In the genomic region with DNA sequence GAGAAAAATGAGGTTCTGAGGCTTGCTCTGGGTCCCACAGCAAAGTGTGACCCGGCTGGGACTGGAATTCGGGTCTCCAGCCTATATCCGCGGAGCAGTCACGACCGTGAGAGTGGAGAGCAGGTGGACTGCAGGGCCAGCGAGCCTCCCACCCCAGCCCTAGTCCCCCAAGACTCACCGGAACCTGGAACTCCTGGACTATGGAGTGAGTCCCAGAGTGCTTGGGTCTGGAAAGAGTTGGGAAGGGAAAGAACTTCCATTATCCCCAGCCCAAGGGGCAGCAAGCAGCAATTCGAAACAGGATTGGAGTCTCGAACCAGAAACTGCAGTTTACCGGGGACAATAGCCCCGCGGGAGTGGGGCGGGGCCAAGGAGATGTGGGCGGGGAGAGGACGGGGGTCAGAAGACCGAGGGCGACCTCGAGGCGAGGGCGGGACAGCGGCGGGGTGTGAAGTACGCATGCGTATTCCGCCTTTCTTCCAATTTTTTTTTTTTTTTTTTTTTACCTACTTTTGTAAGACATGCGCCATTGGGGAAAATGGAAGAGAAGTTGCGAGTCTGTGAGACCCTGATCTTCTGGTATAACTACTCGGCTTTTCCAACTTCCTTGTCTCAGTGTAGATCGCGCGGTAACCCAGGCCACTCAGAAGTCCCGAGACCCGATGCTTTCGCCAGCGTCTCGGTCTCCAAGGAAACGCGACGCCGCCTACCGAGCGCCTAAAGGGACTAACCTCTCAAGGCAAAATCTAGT, we compare ENCODE assay signal across 8 cellular contexts. TPM values are rescaled to one million over a fixed set of nuclear protein-coding genes. Genes with fewer than 3 reads are reported as not detected.
DNase-seq lines count a peak whose midpoint lies in the region; ATAC-seq and TF ChIP-seq lines count a peak whose summit lies in the region.

A gene with protein sequence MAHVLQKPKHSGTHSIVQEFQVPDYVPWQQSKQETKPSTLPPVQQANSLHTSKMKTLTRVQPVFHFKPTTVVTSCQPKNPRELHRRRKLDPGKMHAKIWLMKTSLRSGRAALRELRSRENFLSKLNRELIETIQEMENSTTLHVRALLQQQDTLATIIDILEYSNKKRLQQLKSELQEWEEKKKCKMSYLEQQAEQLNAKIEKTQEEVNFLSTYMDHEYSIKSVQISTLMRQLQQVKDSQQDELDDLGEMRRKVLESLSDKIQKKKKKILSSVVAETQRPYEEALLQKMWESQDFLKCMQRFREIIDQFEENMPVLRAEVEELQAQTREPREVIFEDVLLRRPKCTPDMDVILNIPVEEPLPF (minus strand): TSS at position 670 of the 751 bp plus-strand sequence. CDS start 140 bp downstream, at position 530.

- ATAC-seq in HG03439 (IDR thresholded peaks at IDR 0.05; ENCODE audit: unreplicated experiment) (peak; percentile 82), left lung (peak; percentile 99)

- CTCF ChIA-PET in BJ (lab: Yijun Ruan, JAX): no interaction called here

- H3K9me3 ChIP-seq in left lung: no peaks in the 10 kb centered on the region

- H3K27ac ChIP-seq in coronary artery (peak within 1 kb of the TSS; percentile 64 to 90), left lung (peak within 1 kb of the TSS; percentile 78 to 80)

- H3K36me3 ChIP-seq in BJ (ENCODE audit: control insufficient read depth, insufficient read depth, low read length) (no peaks in the 10 kb centered on the region), left lung (no peaks in the 10 kb centered on the region)

- TF ChIP-seq CTCF in BJ (IDR thresholded peaks at IDR 0.05; ENCODE audit: insufficient read depth, low read depth, low read length) (peak; percentile 74), coronary artery (IDR thresholded peaks at IDR 0.05) (no peak), left lung (IDR thresholded peaks at IDR 0.05) (peak; percentile 27 to 42)

- POLR2A ChIA-PET in BJ (lab: Charles Lee): no interaction called here

- intact Hi-C loops in left lung (cut with DNase I): no loop called here

- DNase-seq in BJ (ENCODE audit: low read depth) (peak; percentile 68), GM19238 (ENCODE audit: insufficient read length, low spot score) (peak; percentile 95), NCI-H524 (lab: John Stamatoyannopoulos, UW) (peak; percentile 91 to 92), coronary artery (ENCODE audit: low spot score) (peak; percentile 93), left lung (peak; percentile 94 to 96)
- DNase-seq in activated CD4-positive, alpha-beta T cell treated with anti-CD3 and anti-CD28 coated beads for 48 hours: peak; percentile 93
- DNase-seq in stimulated activated CD4-positive, alpha-beta T cell treated with anti-CD3 and anti-CD28 coated beads, Interleukin-2, amount 100 ng/mL, for 4 hours (ENCODE audit: low read depth): peak; percentile 80

- H3K27me3 ChIP-seq in BJ (ENCODE audit: control insufficient read depth, insufficient read depth, low read length) (no peaks in the 10 kb centered on the region), left lung (no peaks in the 10 kb centered on the region)

- H3K4me3 ChIP-seq in BJ (ENCODE audit: low read depth, low read length) (peak within 1 kb of the TSS; percentile 75), coronary artery (peak within 1 kb of the TSS; percentile 85), left lung (peak within 1 kb of the TSS; percentile 39 to 67)

- peaks cover 6 to 28% of the 10 kb centered on the region in 2 donors for H3K4me1 ChIP-seq in left lung

RNA-seq across cellular contexts. Expression of the gene that starts here (rescaled TPM):
- 4.8 and 5.5 TPM in 2 replicates for polyA plus RNA-seq in BJ (2011; rRNA removed)
- 1.7 and 1.8 TPM in 2 replicates for polyA minus RNA-seq in BJ (2011; rRNA and poly(A)+ RNA removed)
- total RNA-seq in left lung: 1 to 10 TPM; 6.9 to 8.3 TPM

Comparison
In these comparisons a context has a peak if more than half of its experiments do, and no peak if none do; other contexts are left out.
1. Peak in every context shown above with its lines: DNase-seq, ATAC-seq, H3K4me3 ChIP-seq and H3K27ac ChIP-seq.